9 cellular contexts compared by ENCODE assay signal in genomic region chr10:103845983-103846382, GRCh38. TPM values are rescaled to one million over a fixed set of nuclear protein-coding genes. Genes with fewer than 3 reads are reported as not detected.
DNase-seq lines count a peak whose midpoint lies in the region; ATAC-seq and TF ChIP-seq lines count a peak whose summit lies in the region.
"Had no signal": no experiment of that assay in that cellular context is flagged by ENCODE, and none has a peak within 500 bp of the region (broad histone marks: within the 10 kb centered on the region; RNA-seq: fewer than 3 reads in every experiment).

No MANE protein-coding gene starts in this region.

- peaks cover 7 to 13% of the 10 kb centered on the region in 2 donors for H3K27me3 Mint-ChIP-seq in natural killer cell treated with Interleukin-12 subunit alpha and Interleukin-12 subunit beta and Interleukin-15 and Interleukin-18, amount 100 ng/mL, for 72 hours

- H3K4me1 ChIP-seq in SJCRH30 = peaks cover 24% of the 10 kb centered on the region

- no peaks in the 10 kb centered on the region for H3K9me3 Mint-ChIP-seq in activated naive CD4-positive, alpha-beta T cell treated with anti-CD3 and anti-CD28 coated beads, Interleukin-2, amount 50 U/mL, for 72 hours
- no peaks in the 10 kb centered on the region for H3K9me3 Mint-ChIP-seq in natural killer cell treated with Interleukin-12 subunit alpha and Interleukin-12 subunit beta and Interleukin-15 and Interleukin-18, amount 100 ng/mL, for 72 hours

- no peaks in the 10 kb centered on the region for H3K36me3 Mint-ChIP-seq in activated naive CD4-positive, alpha-beta T cell treated with anti-CD3 and anti-CD28 coated beads, Interleukin-2, amount 50 U/mL, for 72 hours
- no peaks in the 10 kb centered on the region for H3K36me3 Mint-ChIP-seq in natural killer cell treated with Interleukin-12 subunit alpha and Interleukin-12 subunit beta and Interleukin-15 and Interleukin-18, amount 100 ng/mL, for 72 hours

- no peak overlapping the region for H3K4me3 Mint-ChIP-seq in natural killer cell treated with Interleukin-12 subunit alpha and Interleukin-12 subunit beta and Interleukin-15 and Interleukin-18, amount 100 ng/mL, for 72 hours

- peaks cover 8 to 12% of the 10 kb centered on the region in 2 donors for H3K4me1 Mint-ChIP-seq in natural killer cell treated with Interleukin-12 subunit alpha and Interleukin-12 subunit beta and Interleukin-15 and Interleukin-18, amount 100 ng/mL, for 72 hours (ENCODE audit: low read depth in 2 of 2)

- H3K27ac ChIP-seq in SJCRH30 = no peak overlapping the region

- H3K27ac Mint-ChIP-seq in activated naive CD4-positive, alpha-beta T cell treated with anti-CD3 and anti-CD28 coated beads, Interleukin-2, amount 50 U/mL, for 72 hours = no peak overlapping the region
- no peak overlapping the region for H3K27ac Mint-ChIP-seq in natural killer cell treated with Interleukin-12 subunit alpha and Interleukin-12 subunit beta and Interleukin-15 and Interleukin-18, amount 100 ng/mL, for 72 hours

- no peaks in the 10 kb centered on the region for H3K9me3 ChIP-seq in SJCRH30 (replicated peaks)

- H3K4me3 ChIP-seq in SJCRH30 = no peak overlapping the region

- no peaks in the 10 kb centered on the region for H3K27me3 ChIP-seq in SJCRH30

- peak; percentile 42 for DNase-seq in MV-4-11 (lab: John Stamatoyannopoulos, UW)
- DNase-seq in activated naive CD4-positive, alpha-beta T cell treated with anti-CD3 and anti-CD28 coated beads, Interleukin-2, amount 50 U/mL, for 72 hours (ENCODE audit: low spot score in 2 of 2) = peak in 1 of 2 donors; percentile 25
- no peak for DNase-seq in natural killer cell treated with Interleukin-12 subunit alpha and Interleukin-12 subunit beta and Interleukin-15 and Interleukin-18, amount 100 ng/mL, for 72 hours (ENCODE audit: low spot score)
- no peak for DNase-seq in LoVo (ENCODE audit: low spot score)
- no peak for DNase-seq in DMS 273 treated with DMSO at 0.1 percent for 48 hours (lab: John Stamatoyannopoulos, UW)
- DNase-seq in effector CD8-positive, alpha-beta T cell (lab: John Stamatoyannopoulos, UW) = no peak
- no peak for DNase-seq in SJCRH30
- DNase-seq: activated CD4-positive, CD25-positive, alpha-beta regulatory T cell treated with anti-CD3 and anti-CD28 coated beads, Interleukin-2, amount 50 U/mL, for 72 hours had no signal

- no peaks in the 10 kb centered on the region for H3K36me3 ChIP-seq in SJCRH30

- TF ChIP-seq POLR2A in GM18505 (IDR thresholded peaks at IDR 0.05; ENCODE audit: borderline replicate concordance, extremely low read depth, insufficient read depth, insufficient read length) = no peak

- peak; percentile 82 for ATAC-seq in GM18505 (IDR thresholded peaks at IDR 0.05; ENCODE audit: unreplicated experiment)
- peak; percentile 75 to 84 for ATAC-seq in activated naive CD4-positive, alpha-beta T cell treated with anti-CD3 and anti-CD28 coated beads, Interleukin-2, amount 50 U/mL, for 72 hours
- ATAC-seq in natural killer cell treated with Interleukin-12 subunit alpha and Interleukin-12 subunit beta and Interleukin-15 and Interleukin-18, amount 100 ng/mL, for 72 hours = peak; percentile 54 to 67

RNA-seq across cellular contexts. Expression of gene SH3PXD2A, which starts 9.4 kb away (rescaled TPM):
- total RNA-seq in activated naive CD4-positive, alpha-beta T cell treated with anti-CD3 and anti-CD28 coated beads, Interleukin-2, amount 50 U/mL, for 72 hours = 10 to 100 TPM in 1 of 2 donors, 1 to 10 TPM in 1; 8.7 to 13.7 TPM
- 1 to 10 TPM; 3.4 to 7.6 TPM for total RNA-seq in natural killer cell treated with Interleukin-12 subunit alpha and Interleukin-12 subunit beta and Interleukin-15 and Interleukin-18, amount 100 ng/mL, for 72 hours
- 5.4 and 5.5 TPM in 2 replicates for total RNA-seq in SJCRH30 (2014; rRNA removed; shearing (Covaris generic))
